ENCODE assay signal across 10 cellular contexts in the genomic region with DNA sequence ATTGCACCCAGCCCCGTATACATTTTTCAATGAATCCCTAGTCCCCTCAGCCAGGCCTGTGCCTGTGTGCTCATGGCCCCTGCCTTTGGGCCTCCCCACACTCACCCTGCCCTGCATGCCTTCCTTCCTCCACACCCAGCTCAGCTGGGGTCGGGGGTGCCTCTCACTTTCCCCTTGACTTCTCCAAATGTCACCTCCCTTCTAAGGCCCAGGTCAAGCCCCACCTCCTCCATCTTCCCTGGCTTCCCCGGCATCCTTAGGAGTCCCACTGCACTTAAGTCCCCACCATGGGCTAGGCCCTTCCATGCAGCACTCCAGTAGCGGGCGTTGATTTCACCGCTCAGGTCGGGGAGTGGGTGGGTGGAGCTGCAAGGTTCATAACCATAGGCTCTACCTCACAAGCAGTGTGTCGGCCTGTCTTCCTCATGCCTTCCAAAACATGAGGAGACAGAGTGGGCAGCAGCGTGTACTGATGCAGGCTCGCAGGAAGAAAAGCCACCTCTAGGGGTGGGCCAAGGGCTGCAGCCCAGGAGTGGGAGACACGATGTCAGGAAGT. TPM values are rescaled to one million over a fixed set of nuclear protein-coding genes. Genes with fewer than 3 reads are reported as not detected.
DNase-seq lines count a peak whose midpoint lies in the region; ATAC-seq and TF ChIP-seq lines count a peak whose summit lies in the region.
"Had no signal": no experiment of that assay in that cellular context is flagged by ENCODE, and none has a peak within 500 bp of the region (broad histone marks: within the 10 kb centered on the region; RNA-seq: fewer than 3 reads in every experiment).

No MANE protein-coding gene starts in this region.

- no peaks in the 10 kb centered on the region for H3K79me1 ChIP-seq in mesendoderm (ENCODE audit: low read length)

- peak overlapping the region; percentile 17 for H2AFZ ChIP-seq in neural progenitor cell (replicated peaks)

- H3K79me2 ChIP-seq in neural progenitor cell (ENCODE audit: low read depth) (no peaks in the 10 kb centered on the region), mesendoderm (ENCODE audit: control insufficient read depth, insufficient read depth, low read length) (no peaks in the 10 kb centered on the region)

- peaks cover 0 to 25% (median 2%) of the 10 kb centered on the region in 11 experiments; a peak in 10 of 22 replicates for H3K36me3 ChIP-seq in BLaER1 treated with 17β-estradiol and CSF1 and Interleukin-3, amounts not matched to agents 10 nM and 100 nM
- H3K36me3 ChIP-seq in neural progenitor cell (no peaks in the 10 kb centered on the region), mesendoderm (ENCODE audit: control insufficient read depth, insufficient read depth, low read length) (no peaks in the 10 kb centered on the region)

- no peak overlapping the region for H4K5ac ChIP-seq in mesendoderm (ENCODE audit: low read length)

- WGBS in mesendoderm (ENCODE audit: extremely low coverage, insufficient coverage, low lambda C conversion rate), result no CpG with 5 or more reads among the region's 11 CpGs

- no peaks in the 10 kb centered on the region for H3K9me3 ChIP-seq in BLaER1 treated with 17β-estradiol and CSF1 and Interleukin-3, amounts not matched to agents 10 nM and 100 nM (replicated peaks in 1 of 11)
- no peaks in the 10 kb centered on the region for H3K9me3 ChIP-seq in neural progenitor cell (ENCODE audit: low read depth)

- H3K18ac ChIP-seq in mesendoderm (ENCODE audit: low read length), result no peak overlapping the region

- no peak overlapping the region for H2BK15ac ChIP-seq in mesendoderm (replicated peaks; ENCODE audit: low read depth)

- no peak overlapping the region for H3K56ac ChIP-seq in mesendoderm (ENCODE audit: low read length)

- H3K4me3 Mint-ChIP-seq in central memory CD8-positive, alpha-beta T cell, result peak overlapping the region; percentile 61
- no peak overlapping the region for H3K4me3 Mint-ChIP-seq in neural progenitor cell
- H3K4me3 Mint-ChIP-seq: neural crest cell had no signal

- H3K27ac ChIP-seq in BLaER1 treated with 17β-estradiol and CSF1 and Interleukin-3, amounts not matched to agents 10 nM and 100 nM, result peak overlapping the region in 10 of 11 experiments; percentile 67 to 86 (median 80); a peak in 20 of 22 replicates
- H3K27ac ChIP-seq in neural progenitor cell, result no peak overlapping the region
- H3K27ac ChIP-seq in mesendoderm (ENCODE audit: low read depth, low read length), result no peak overlapping the region

- peaks cover 42% of the 10 kb centered on the region for H3K4me1 Mint-ChIP-seq in central memory CD8-positive, alpha-beta T cell
- H3K4me1 Mint-ChIP-seq in neural progenitor cell, result peaks cover 24% of the 10 kb centered on the region

- peak overlapping the region; percentile 81 to 97 (median 93) for H3K4me2 ChIP-seq in BLaER1 treated with 17β-estradiol and CSF1 and Interleukin-3, amounts not matched to agents 10 nM and 100 nM
- H3K4me2 ChIP-seq in neural progenitor cell (no peak overlapping the region), mesendoderm (ENCODE audit: low read length) (no peak overlapping the region)

- ATAC-seq in HG03175 (IDR thresholded peaks at IDR 0.05; ENCODE audit: unreplicated experiment), result peak; percentile 11
- no peak for ATAC-seq in central memory CD8-positive, alpha-beta T cell (replicated peaks; ENCODE audit: extremely low read depth, poor library complexity, severe bottlenecking)

- H2BK5ac ChIP-seq in mesendoderm (ENCODE audit: low read length), result no peak overlapping the region

- peaks cover 8% of the 10 kb centered on the region for H3K36me3 Mint-ChIP-seq in central memory CD8-positive, alpha-beta T cell (ENCODE audit: insufficient read depth)
- no peaks in the 10 kb centered on the region for H3K36me3 Mint-ChIP-seq in neural progenitor cell

- H4K8ac ChIP-seq in mesendoderm (ENCODE audit: low read depth, low read length), result no peak overlapping the region

- H3F3A ChIP-seq in neural progenitor cell (ENCODE audit: low read depth), result peaks cover 10% of the 10 kb centered on the region

- H2BK120ac ChIP-seq in mesendoderm (ENCODE audit: low read depth, low read length), result no peak overlapping the region

- no peak overlapping the region for H2AK5ac ChIP-seq in mesendoderm (ENCODE audit: low read length)

- no peaks in the 10 kb centered on the region for H3K27me3 Mint-ChIP-seq in central memory CD8-positive, alpha-beta T cell
- H3K27me3 Mint-ChIP-seq in neural progenitor cell (ENCODE audit: insufficient read depth, low read depth), result peaks cover 5% of the 10 kb centered on the region

- H3K23ac ChIP-seq in mesendoderm (ENCODE audit: low read length), result no peak overlapping the region

- peak overlapping the region; percentile 94 for H3K27ac Mint-ChIP-seq in central memory CD8-positive, alpha-beta T cell (ENCODE audit: low read depth)
- H3K27ac Mint-ChIP-seq in neural progenitor cell, result no peak overlapping the region

- DNase-seq in central memory CD8-positive, alpha-beta T cell (ENCODE audit: low spot score in 2 of 2), result no peak
- DNase-seq in neural progenitor cell (ENCODE audit: low spot score) (no peak), NCI-H2227 (lab: John Stamatoyannopoulos, UW; ENCODE audit: unreplicated experiment) (no peak), hippocampal formation (lab: John Stamatoyannopoulos, UW) (no peak), T1000 (lab: John Stamatoyannopoulos, UW) (no peak), mesendoderm (no peak)
- DNase-seq: activated gamma-delta T cell treated with Interleukin-2 at 50 U/mL for 16 hours had no signal

- no peaks in the 10 kb centered on the region for H3K9me3 Mint-ChIP-seq in central memory CD8-positive, alpha-beta T cell
- no peaks in the 10 kb centered on the region for H3K9me3 Mint-ChIP-seq in neural progenitor cell
- H3K9me3 Mint-ChIP-seq: neural crest cell had no signal

- no peak for TF ChIP-seq CTCF in neural progenitor cell (IDR thresholded peaks at IDR 0.05)

- H3K4ac ChIP-seq in mesendoderm (ENCODE audit: low read depth, low read length), result no peak overlapping the region

- peaks cover 61 to 100% (median 96%) of the 10 kb centered on the region in 10 experiments for H3K4me1 ChIP-seq in BLaER1 treated with 17β-estradiol and CSF1 and Interleukin-3, amounts not matched to agents 10 nM and 100 nM
- H3K4me1 ChIP-seq in neural progenitor cell (peaks cover 17% of the 10 kb centered on the region), mesendoderm (ENCODE audit: control insufficient read depth, low read depth, low read length) (no peaks in the 10 kb centered on the region)

- peaks cover 0 to 24% (median 0%) of the 10 kb centered on the region in 11 experiments; a peak in 7 of 22 replicates for H4K20me1 ChIP-seq in BLaER1 treated with 17β-estradiol and CSF1 and Interleukin-3, amounts not matched to agents 10 nM and 100 nM
- H4K20me1 ChIP-seq in neural progenitor cell (ENCODE audit: low read depth), result no peaks in the 10 kb centered on the region

- peak overlapping the region in 10 of 11 experiments; percentile 47 to 73 (median 70); a peak in 18 of 22 replicates for H3K9ac ChIP-seq in BLaER1 treated with 17β-estradiol and CSF1 and Interleukin-3, amounts not matched to agents 10 nM and 100 nM
- H3K9ac ChIP-seq in neural progenitor cell (no peak overlapping the region), mesendoderm (ENCODE audit: low read length) (no peak overlapping the region)

- H3K27me3 ChIP-seq in BLaER1 treated with 17β-estradiol and CSF1 and Interleukin-3, amounts not matched to agents 10 nM and 100 nM, result no peaks in the 10 kb centered on the region
- H3K27me3 ChIP-seq in neural progenitor cell (no peaks in the 10 kb centered on the region), mesendoderm (ENCODE audit: insufficient read depth, low read length, poor library complexity) (no peaks in the 10 kb centered on the region)

- peak overlapping the region in 8 of 10 experiments; percentile 25 to 61 (median 48); a peak in 10 of 20 replicates for H3K4me3 ChIP-seq in BLaER1 treated with 17β-estradiol and CSF1 and Interleukin-3, amounts not matched to agents 10 nM and 100 nM
- H3K4me3 ChIP-seq in neural progenitor cell (no peak overlapping the region), mesendoderm (ENCODE audit: low read length) (no peak overlapping the region)

RNA-seq across cellular contexts. Expression of a gene that starts 47.7 kb away (rescaled TPM):
- total RNA-seq in neural progenitor cell (ENCODE audit: low replicate concordance), result 46.5 and 81.1 TPM in 2 replicates
- polyA plus RNA-seq in mesendoderm (2013, experiment 1 of 2), result 50.9 TPM
- polyA plus RNA-seq in mesendoderm (2013, experiment 2 of 2), result 53.0 TPM

Comparison
In these comparisons a context has a peak if more than half of its experiments do, and no peak if none do; other contexts are left out.
1. H3K27ac ChIP-seq: peak in BLaER1 treated with 17β-estradiol and CSF1 and Interleukin-3, amounts not matched to agents 10 nM and 100 nM (10 of 11); none in neural progenitor cell (single experiment) and mesendoderm (single experiment).
2. H3K4me2 ChIP-seq: peak in BLaER1 treated with 17β-estradiol and CSF1 and Interleukin-3, amounts not matched to agents 10 nM and 100 nM (11 of 11); none in neural progenitor cell (single experiment) and mesendoderm (single experiment).
3. H3K4me3 ChIP-seq: peak in BLaER1 treated with 17β-estradiol and CSF1 and Interleukin-3, amounts not matched to agents 10 nM and 100 nM (8 of 10); none in neural progenitor cell (single experiment) and mesendoderm (single experiment).
4. H3K9ac ChIP-seq: peak in BLaER1 treated with 17β-estradiol and CSF1 and Interleukin-3, amounts not matched to agents 10 nM and 100 nM (10 of 11); none in neural progenitor cell (single experiment) and mesendoderm (single experiment).